23 cellular contexts compared by ENCODE assay signal in the genomic region with DNA sequence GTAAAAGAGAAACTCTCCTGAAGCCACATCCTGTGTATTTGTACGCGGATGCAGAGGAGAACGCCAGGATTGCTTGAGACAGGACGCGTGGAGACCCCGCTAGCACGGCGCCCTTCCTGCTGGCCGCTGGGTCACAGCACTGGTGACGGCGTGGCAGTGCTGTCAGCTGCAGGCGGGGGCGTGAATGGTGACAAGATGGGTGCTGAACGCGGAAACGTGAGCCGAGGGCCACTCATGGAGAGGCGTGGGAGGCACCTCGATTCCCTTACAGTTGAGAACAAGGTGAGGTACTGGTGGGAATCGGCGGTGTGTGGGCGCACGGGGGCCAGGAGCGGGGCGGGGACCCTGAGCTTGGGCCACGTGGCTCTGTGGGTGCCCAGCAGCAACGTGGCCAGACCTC.
"Had no signal": no experiment of that assay in that cellular context is flagged by ENCODE, and none has a peak within 500 bp of the region (broad histone marks: within the 10 kb centered on the region; RNA-seq: fewer than 3 reads in every experiment).

No MANE protein-coding gene starts in this region.

- H3K4me1 ChIP-seq: adrenal gland had no signal

- H3K9ac ChIP-seq: KMS-11 had no signal

- ATAC-seq: activated CD4-positive, CD25-positive, alpha-beta regulatory T cell treated with anti-CD3 and anti-CD28 coated beads, Interleukin-2, amount 50 U/mL, for 24 hours; activated CD8-positive, alpha-beta T cell treated with anti-CD3 and anti-CD28 coated beads, Interleukin-2, amount 10 ng/mL, durations not matched to agents 7 days and 5 days; T-cell had no signal

- DNase-seq: activated CD4-positive, alpha-beta T cell treated with anti-CD3 and anti-CD28 coated beads for 48 hours; activated CD4-positive, alpha-beta T cell treated with anti-CD3 and anti-CD28 coated beads, Interleukin-2, amount 50 U/mL, for 4 hours; activated CD8-positive, alpha-beta memory T cell treated with anti-CD3 and anti-CD28 coated beads, Interleukin-2, amount 50 U/mL, for 48 hours; activated CD8-positive, alpha-beta T cell treated with anti-CD3 and anti-CD28 coated beads, Interleukin-2, amount 10 ng/mL, durations not matched to agents 7 days and 5 days; activated naive CD4-positive, alpha-beta T cell treated with anti-CD3 and anti-CD28 coated beads, Interleukin-2, amount 50 U/mL, for 16 hours; activated naive CD8-positive, alpha-beta T cell treated with anti-CD3 and anti-CD28 coated beads, Interleukin-2, amount 10 ng/mL, durations not matched to agents 7 days and 5 days; activated T-cell treated with anti-CD3 and anti-CD28 coated beads, Interleukin-2, amount 50 U/mL, for 1 hour; adrenal gland; anterior cingulate cortex; central memory CD4-positive, alpha-beta T cell; NCI-H1092; NCI-H1417; NCI-H1930; NCI-H2171; NCI-H2227 treated with DMSO at 0.1 percent for 48 hours; NCI-H446 treated with DMSO at 0.1 percent for 48 hours; NCI-H524 treated with DMSO at 0.1 percent for 48 hours; NCI-H82; PC-9; SIG-M5; T-cell had no signal

- H3K4me2 ChIP-seq: KMS-11, PC-9 had no signal

- H3K27me3 Mint-ChIP-seq: T-cell had no signal

- H3K9me3 ChIP-seq: adrenal gland had no signal

- H3K4me3 ChIP-seq: adrenal gland, PC-9 had no signal

- H3K36me3 ChIP-seq: adrenal gland had no signal

- H2AFZ ChIP-seq: PC-9 had no signal

- H3K27ac ChIP-seq: adrenal gland, KMS-11, PC-9 had no signal

- H3K27me3 ChIP-seq: adrenal gland had no signal

- H3K36me3 Mint-ChIP-seq: activated naive CD8-positive, alpha-beta T cell treated with anti-CD3 and anti-CD28 coated beads, Interleukin-2, amount 10 ng/mL, durations not matched to agents 7 days and 5 days; T-cell had no signal

- H3K27ac Mint-ChIP-seq: activated CD8-positive, alpha-beta T cell treated with anti-CD3 and anti-CD28 coated beads, Interleukin-2, amount 10 ng/mL, durations not matched to agents 7 days and 5 days; activated naive CD8-positive, alpha-beta T cell treated with anti-CD3 and anti-CD28 coated beads, Interleukin-2, amount 10 ng/mL, durations not matched to agents 7 days and 5 days; T-cell had no signal

- H3K4me1 Mint-ChIP-seq: activated naive CD8-positive, alpha-beta T cell treated with anti-CD3 and anti-CD28 coated beads, Interleukin-2, amount 10 ng/mL, durations not matched to agents 7 days and 5 days; T-cell had no signal

- H3K4me3 Mint-ChIP-seq: activated CD8-positive, alpha-beta T cell treated with anti-CD3 and anti-CD28 coated beads, Interleukin-2, amount 10 ng/mL, durations not matched to agents 7 days and 5 days; activated naive CD8-positive, alpha-beta T cell treated with anti-CD3 and anti-CD28 coated beads, Interleukin-2, amount 10 ng/mL, durations not matched to agents 7 days and 5 days; T-cell had no signal
